In the genomic region with DNA sequence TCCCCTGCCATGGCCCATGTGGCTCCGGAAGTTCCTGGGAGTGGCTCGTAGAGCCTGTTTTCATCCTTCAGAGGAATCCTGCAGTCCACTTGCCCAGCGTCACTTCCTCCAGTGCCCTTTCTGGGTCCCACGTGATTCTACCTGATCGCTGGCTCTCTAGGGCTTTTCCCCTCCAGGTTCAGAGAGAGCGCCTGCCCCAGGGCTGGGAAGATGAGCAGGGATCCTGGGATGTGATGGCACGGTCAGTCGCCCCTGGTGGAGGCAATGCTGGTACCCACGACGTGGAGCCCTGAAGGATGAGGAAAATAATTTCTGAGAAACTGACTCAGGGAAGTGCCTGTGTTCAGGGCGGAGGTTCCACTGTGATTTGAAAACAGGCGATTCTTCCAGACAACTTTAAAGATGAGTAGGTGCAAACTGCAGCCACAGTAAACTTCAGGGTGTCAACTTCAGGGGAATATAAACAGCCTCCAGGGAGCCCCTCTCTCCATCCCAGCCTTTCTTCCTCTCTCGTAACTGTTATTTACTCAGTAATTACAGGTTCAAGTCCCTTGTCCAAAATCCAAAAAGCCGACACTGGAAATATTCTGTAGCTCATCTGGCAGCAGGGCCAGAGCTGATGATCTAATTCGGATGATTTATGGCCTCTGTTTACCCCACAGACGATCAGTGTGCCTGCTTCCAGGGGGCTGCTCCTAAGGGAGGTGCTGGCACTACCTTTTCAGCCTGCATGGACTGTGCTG, we compare ENCODE assay signal across 13 cellular contexts.
DNase-seq lines count a peak whose midpoint lies in the region; ATAC-seq and TF ChIP-seq lines count a peak whose summit lies in the region.
"Had no signal": no experiment of that assay in that cellular context is flagged by ENCODE, and none has a peak within 500 bp of the region (broad histone marks: within the 10 kb centered on the region; RNA-seq: fewer than 3 reads in every experiment).

No MANE protein-coding gene starts in this region.

- no peak for TF ChIP-seq CTCF in dorsolateral prefrontal cortex (IDR thresholded peaks at IDR 0.05 in 54 of 56, conservative IDR thresholded peaks at IDR 0.05 in 2 of 56; ENCODE audit: low read depth in 1 of 56, partially characterized antibody in 56 of 56)
- TF ChIP-seq CTCF in progenitor cell of endocrine pancreas (IDR thresholded peaks at IDR 0.05; ENCODE audit: unreplicated experiment): no peak
- no peak for TF ChIP-seq CTCF in tibial nerve (IDR thresholded peaks at IDR 0.05)

- no peaks in the 10 kb centered on the region for H3K9me3 ChIP-seq in tibial nerve
- H3K9me3 ChIP-seq: HAP-1 had no signal

- ATAC-seq in stimulated activated naive CD8-positive, alpha-beta T cell treated with anti-CD3 and anti-CD28 coated beads, Interleukin-15, amount 100 ng/mL, for 72 hours: no peak

- H3K27ac ChIP-seq in dorsolateral prefrontal cortex (peak overlapping the region in 47 of 59 donors; percentile 1 to 81 (median 54)), tibial nerve (peak overlapping the region in 1 of 4 donors; percentile 55)
- H3K27ac ChIP-seq: HL-60 had no signal

- CTCF ChIA-PET in HEK293T (lab: Yijun Ruan, JAX): interaction anchor here (0.6 kb wide), 1 partner anchor 463 kb away, joined by 4 read pairs; no protein-coding TSS in a partner anchor

- H3K36me3 Mint-ChIP-seq in progenitor cell of endocrine pancreas (ENCODE audit: insufficient read depth): peaks cover 13% of the 10 kb centered on the region
- H3K36me3 Mint-ChIP-seq: CD4-positive, alpha-beta memory T cell had no signal

- no peak for TF ChIP-seq POLR2A in tibial nerve (IDR thresholded peaks at IDR 0.05)

- H3K4me1 ChIP-seq in tibial nerve: peaks cover 0 to 22% (median 0%) of the 10 kb centered on the region in 4 donors
- H3K4me1 ChIP-seq: HAP-1 had no signal

- POLR2A ChIA-PET in HEK293T (lab: Yijun Ruan, JAX): no interaction called here

- no peaks in the 10 kb centered on the region for H3K36me3 ChIP-seq in tibial nerve
- H3K36me3 ChIP-seq: HAP-1 had no signal

- intact Hi-C loops in dorsolateral prefrontal cortex (cut with DNase I): no loop called here

- H3K27ac Mint-ChIP-seq in progenitor cell of endocrine pancreas: peak overlapping the region; percentile 24
- H3K27ac Mint-ChIP-seq in stimulated activated naive CD8-positive, alpha-beta T cell treated with anti-CD3 and anti-CD28 coated beads, Interleukin-15, amount 100 ng/mL, for 72 hours: no peak overlapping the region
- H3K27ac Mint-ChIP-seq: CD4-positive, alpha-beta memory T cell had no signal

- H3K4me3 ChIP-seq in dorsolateral prefrontal cortex: no peak overlapping the region
- no peak overlapping the region for H3K4me3 ChIP-seq in tibial nerve
- H3K4me3 ChIP-seq: HAP-1 had no signal

- H3K27me3 Mint-ChIP-seq in progenitor cell of endocrine pancreas: no peaks in the 10 kb centered on the region
- H3K27me3 Mint-ChIP-seq in stimulated activated naive CD8-positive, alpha-beta T cell treated with anti-CD3 and anti-CD28 coated beads, Interleukin-15, amount 100 ng/mL, for 72 hours: peaks cover 9% of the 10 kb centered on the region

- 72 to 74% methylated on average over 16 of the region's 16 CpGs for WGBS in tibial nerve, 2 donors

- H3K4me1 Mint-ChIP-seq in progenitor cell of endocrine pancreas (ENCODE audit: low read depth): peaks cover 12% of the 10 kb centered on the region
- H3K4me1 Mint-ChIP-seq in stimulated activated naive CD8-positive, alpha-beta T cell treated with anti-CD3 and anti-CD28 coated beads, Interleukin-15, amount 100 ng/mL, for 72 hours: no peaks in the 10 kb centered on the region
- H3K4me1 Mint-ChIP-seq: CD4-positive, alpha-beta memory T cell had no signal

- TF ChIP-seq EP300 in tibial nerve (IDR thresholded peaks at IDR 0.05): no peak

- H3K27me3 ChIP-seq in dorsolateral prefrontal cortex (no peaks in the 10 kb centered on the region), tibial nerve (no peaks in the 10 kb centered on the region)

- peaks cover 3% of the 10 kb centered on the region for H3K9me3 Mint-ChIP-seq in progenitor cell of endocrine pancreas (ENCODE audit: low read depth)
- H3K9me3 Mint-ChIP-seq in stimulated activated naive CD8-positive, alpha-beta T cell treated with anti-CD3 and anti-CD28 coated beads, Interleukin-15, amount 100 ng/mL, for 72 hours: peaks cover 13 to 19% of the 10 kb centered on the region in 2 donors

- H3K4me3 Mint-ChIP-seq in progenitor cell of endocrine pancreas (ENCODE audit: low read depth): no peak overlapping the region
- no peak overlapping the region for H3K4me3 Mint-ChIP-seq in stimulated activated naive CD8-positive, alpha-beta T cell treated with anti-CD3 and anti-CD28 coated beads, Interleukin-15, amount 100 ng/mL, for 72 hours
- H3K4me3 Mint-ChIP-seq: CD4-positive, alpha-beta memory T cell had no signal

- no peak for DNase-seq in HEK293T (ENCODE audit: extremely low spot score)
- peak; percentile 23 for DNase-seq in NCI-H1417 treated with DMSO at 0.1 percent for 48 hours (lab: John Stamatoyannopoulos, UW)
- no peak for DNase-seq in dorsolateral prefrontal cortex
- DNase-seq in progenitor cell of endocrine pancreas (ENCODE audit: low spot score, unreplicated experiment): no peak
- DNase-seq in amygdala (lab: John Stamatoyannopoulos, UW): no peak
- no peak for DNase-seq in tibial nerve (ENCODE audit: low spot score in 2 of 2)
- no peak for DNase-seq in stimulated activated naive CD8-positive, alpha-beta T cell treated with anti-CD3 and anti-CD28 coated beads, Interleukin-15, amount 100 ng/mL, for 72 hours
- DNase-seq: CD4-positive, alpha-beta memory T cell; NCI-H2081 treated with DMSO at 0.1 percent for 48 hours; NCI-H510A; SHP77 had no signal

TF ChIP-seq in HEK293T, 16 proteins besides CTCF, POLR2A, EP300 and RAD21:
- TF ChIP-seq PKNOX1 (IDR thresholded peaks at IDR 0.05) (peak; percentile 32; the same call in 1 of the 2 replicates), SUZ12 (IDR thresholded peaks at IDR 0.05) (no peak)
